Comparison of ENCODE assay signal across 16 cellular contexts in genomic region chr5:122766130-122766529, GRCh38. TPM values are rescaled to one million over a fixed set of nuclear protein-coding genes. Genes with fewer than 3 reads are reported as not detected.
A peak's percentile ranks its signal among the peaks of the same experiment; 100 is the strongest.
DNase-seq lines count a peak whose midpoint lies in the region; ATAC-seq and TF ChIP-seq lines count a peak whose summit lies in the region.
"Had no signal": no experiment of that assay in that cellular context is flagged by ENCODE, and none has a peak within 500 bp of the region (broad histone marks: within the 10 kb centered on the region; RNA-seq: fewer than 3 reads in every experiment).

No MANE protein-coding gene starts in this region.

- POLR2A ChIA-PET in Caco-2 (lab: Charles Lee) = interaction anchor here (0.7 to 1.6 kb wide), 2 partner anchors 9 to 15 kb away, joined by 4 to 5 read pairs; partner anchors contain the start of gene SNX2

- no peaks in the 10 kb centered on the region for H3K27me3 Mint-ChIP-seq in Caco-2 (ENCODE audit: insufficient read depth, unreplicated experiment)
- no peaks in the 10 kb centered on the region for H3K27me3 Mint-ChIP-seq in dendritic cell treated with granulocyte-macrophage colony-stimulating factor and Interleukin-4, amounts not matched to agents 40 ng/mL and 50 ng/mL, for 4 days
- H3K27me3 Mint-ChIP-seq: B cell had no signal

- no peak for TF ChIP-seq CTCF in Caco-2 (IDR thresholded peaks at IDR 0.05; ENCODE audit: insufficient read depth in 1 of 2, low read depth in 1 of 2, low read length in 1 of 2, severe bottlenecking in 1 of 2, unreplicated experiment in 1 of 2)

- H3K4me3 ChIP-seq in Caco-2 (ENCODE audit: low read depth, low read length) = no peak overlapping the region
- H3K4me3 ChIP-seq: BLaER1 had no signal

- H3K27ac Mint-ChIP-seq in Caco-2 (ENCODE audit: unreplicated experiment) = peak overlapping the region; percentile 51
- peak overlapping the region; percentile 24 for H3K27ac Mint-ChIP-seq in dendritic cell treated with granulocyte-macrophage colony-stimulating factor and Interleukin-4, amounts not matched to agents 40 ng/mL and 50 ng/mL, for 4 days
- H3K27ac Mint-ChIP-seq: B cell; CD4-positive, CD25-positive, alpha-beta regulatory T cell; CD8-positive, alpha-beta T cell; H9 had no signal

- DNase-seq in Caco-2 (peak; percentile 71 to 76), left colon (no peak), NOMO-1 treated with DMSO at 0.1 percent for 48 hours (lab: John Stamatoyannopoulos, UW; ENCODE audit: unreplicated experiment) (no peak)
- no peak for DNase-seq in activated CD4-positive, CD25-positive, alpha-beta regulatory T cell (lab: John Stamatoyannopoulos, UW)
- DNase-seq: Calu3; CD4-positive, CD25-positive, alpha-beta regulatory T cell; CD8-positive, alpha-beta T cell; DMS53; DMS79 treated with DMSO at 0.1 percent for 48 hours; GF-D8; H9 had no signal

- peaks cover 42% of the 10 kb centered on the region for H3K4me1 Mint-ChIP-seq in Caco-2 (ENCODE audit: low read depth, unreplicated experiment)
- H3K4me1 Mint-ChIP-seq in dendritic cell treated with granulocyte-macrophage colony-stimulating factor and Interleukin-4, amounts not matched to agents 40 ng/mL and 50 ng/mL, for 4 days (ENCODE audit: low read depth) = peaks cover 26% of the 10 kb centered on the region
- H3K4me1 Mint-ChIP-seq: B cell; CD4-positive, CD25-positive, alpha-beta regulatory T cell had no signal

- no TSS peak for BruUV-seq in Caco-2 (replicated peaks; lab: Mats Ljungman, UMichigan)

- CTCF ChIA-PET in Caco-2 (lab: Charles Lee) = interaction anchor here (1.2 to 1.3 kb wide), 2 partner anchors 9 to 10 kb away, joined by 3 to 5 read pairs; partner anchors contain the start of gene SNX2

- H3K9me3 Mint-ChIP-seq in Caco-2 (ENCODE audit: unreplicated experiment) = peaks cover 18% of the 10 kb centered on the region
- peaks cover 21% of the 10 kb centered on the region for H3K9me3 Mint-ChIP-seq in dendritic cell treated with granulocyte-macrophage colony-stimulating factor and Interleukin-4, amounts not matched to agents 40 ng/mL and 50 ng/mL, for 4 days
- H3K9me3 Mint-ChIP-seq: CD4-positive, CD25-positive, alpha-beta regulatory T cell; CD8-positive, alpha-beta T cell; H9 had no signal

- intact Hi-C loops in Caco-2 (cut with micrococcal nuclease; ENCODE audit: unreplicated experiment) (loop anchor here (1.0 kb wide), 1 partner anchor 8 kb away; no protein-coding TSS in a partner anchor), left colon (cut with DNase I, micrococcal nuclease) (no loop called here)
- intact Hi-C loops in dendritic cell treated with granulocyte-macrophage colony-stimulating factor and Interleukin-4, amounts not matched to agents 40 ng/mL and 50 ng/mL, for 4 days (cut with micrococcal nuclease) = no loop called here

- peaks cover 27% of the 10 kb centered on the region for H3K4me1 ChIP-seq in Caco-2
- H3K4me1 ChIP-seq: BLaER1 had no signal

- peak overlapping the region; percentile 40 for H3K4me3 Mint-ChIP-seq in Caco-2 (ENCODE audit: unreplicated experiment)
- no peak overlapping the region for H3K4me3 Mint-ChIP-seq in dendritic cell treated with granulocyte-macrophage colony-stimulating factor and Interleukin-4, amounts not matched to agents 40 ng/mL and 50 ng/mL, for 4 days
- H3K4me3 Mint-ChIP-seq: B cell; CD4-positive, CD25-positive, alpha-beta regulatory T cell; CD8-positive, alpha-beta T cell; H9 had no signal

- H3K9me3 ChIP-seq in Caco-2 = no peaks in the 10 kb centered on the region
- H3K9me3 ChIP-seq: BLaER1 had no signal

- ATAC-seq in left colon = peak; percentile 56
- ATAC-seq in GM21526 (IDR thresholded peaks at IDR 0.05; ENCODE audit: low FRiP score, unreplicated experiment) = no peak
- ATAC-seq: CD8-positive, alpha-beta T cell; HCT116 had no signal

- no peaks in the 10 kb centered on the region for H3K36me3 ChIP-seq in Caco-2 (ENCODE audit: control insufficient read depth, insufficient read depth, low read length)
- H3K36me3 ChIP-seq: BLaER1 had no signal

- H3K27me3 ChIP-seq in Caco-2 (replicated peaks; ENCODE audit: control insufficient read depth, insufficient read depth, low read length) = no peaks in the 10 kb centered on the region
- H3K27me3 ChIP-seq: BLaER1 had no signal

- peaks cover 11% of the 10 kb centered on the region for H3K36me3 Mint-ChIP-seq in Caco-2 (ENCODE audit: insufficient read depth, unreplicated experiment)
- no peaks in the 10 kb centered on the region for H3K36me3 Mint-ChIP-seq in dendritic cell treated with granulocyte-macrophage colony-stimulating factor and Interleukin-4, amounts not matched to agents 40 ng/mL and 50 ng/mL, for 4 days (ENCODE audit: low read depth)
- H3K36me3 Mint-ChIP-seq: CD4-positive, CD25-positive, alpha-beta regulatory T cell; CD8-positive, alpha-beta T cell had no signal

RNA-seq across cellular contexts. Expression of gene SNX2, which starts 8.8 kb away (rescaled TPM):
- total RNA-seq in Caco-2 (2022) = 115 and 123 TPM in 2 replicates
- 10 to 100 TPM; 52.4 to 60.5 TPM for total RNA-seq in left colon

Comparison
In these comparisons a context has a peak if more than half of its experiments do, and no peak if none do; other contexts are left out.
1. DNase-seq: peak in Caco-2 (2 of 2); none in left colon (0 of 2), activated CD4-positive, CD25-positive, alpha-beta regulatory T cell (0 of 4) and NOMO-1 treated with DMSO at 0.1 percent for 48 hours (single experiment).